In the genomic region with DNA sequence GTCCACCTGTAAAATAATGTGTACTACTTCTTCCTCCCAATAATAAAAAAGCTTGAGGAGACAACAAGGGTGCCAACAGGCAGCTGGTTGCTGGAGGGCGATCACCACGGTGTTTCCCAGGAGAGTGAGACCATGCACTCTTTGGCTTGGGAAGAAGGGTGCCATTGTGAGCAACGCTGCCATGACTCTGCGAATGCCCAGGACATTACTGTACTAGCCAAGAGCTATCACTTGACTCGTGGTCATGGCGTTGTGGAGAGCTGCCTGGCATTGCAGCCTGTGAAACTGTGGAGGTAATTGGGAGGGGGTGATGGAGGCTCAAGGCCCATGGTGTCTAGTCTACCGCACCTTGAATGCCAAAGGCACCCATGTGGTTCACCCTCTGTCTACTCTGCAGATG, we compare ENCODE assay signal across 18 cellular contexts. TPM values are rescaled to one million over a fixed set of nuclear protein-coding genes. Genes with fewer than 3 reads are reported as not detected.
A peak's percentile ranks its signal among the peaks of the same experiment; 100 is the strongest.
DNase-seq lines count a peak whose midpoint lies in the region; ATAC-seq and TF ChIP-seq lines count a peak whose summit lies in the region.
"Had no signal": no experiment of that assay in that cellular context is flagged by ENCODE, and none has a peak within 500 bp of the region (broad histone marks: within the 10 kb centered on the region; RNA-seq: fewer than 3 reads in every experiment).

No MANE protein-coding gene starts in this region.

- intact Hi-C loops in activated CD4-positive, alpha-beta T cell treated with anti-CD3 and anti-CD28 coated beads, Interleukin-2, amount 10 ng/mL, durations not matched to agents 24 days and 14 days (cut with micrococcal nuclease), result no loop called here

- H3K27ac ChIP-seq in layer of hippocampus (ENCODE audit: low read depth, low read length), result peak overlapping the region; percentile 96
- H3K27ac ChIP-seq in suprapubic skin, result peak overlapping the region; percentile 53
- H3K27ac ChIP-seq: 22Rv1, parathyroid adenoma had no signal

- peaks cover 2% of the 10 kb centered on the region for H3K9me3 ChIP-seq in suprapubic skin

- H3K27me3 ChIP-seq in layer of hippocampus (ENCODE audit: control insufficient read depth, insufficient read depth, low read length) (no peaks in the 10 kb centered on the region), suprapubic skin (no peaks in the 10 kb centered on the region)

- H3K27ac Mint-ChIP-seq in activated CD4-positive, alpha-beta T cell treated with anti-CD3 and anti-CD28 coated beads, Interleukin-2, amount 10 ng/mL, durations not matched to agents 24 days and 14 days, result peak overlapping the region; percentile 17
- H3K27ac Mint-ChIP-seq in activated T-helper 17 cell treated with anti-CD3 and anti-CD28 coated beads, Interleukin-2, amount 50 U/mL, for 72 hours, result peak overlapping the region; percentile 38

- 92% methylated on average over 3 of the region's 7 CpGs for WGBS in suprapubic skin

- H3K9me3 Mint-ChIP-seq in activated CD4-positive, alpha-beta T cell treated with anti-CD3 and anti-CD28 coated beads, Interleukin-2, amount 10 ng/mL, durations not matched to agents 24 days and 14 days, result peaks cover 3% of the 10 kb centered on the region
- H3K9me3 Mint-ChIP-seq in activated T-helper 17 cell treated with anti-CD3 and anti-CD28 coated beads, Interleukin-2, amount 50 U/mL, for 72 hours, result no peaks in the 10 kb centered on the region

- no peak for TF ChIP-seq CTCF in suprapubic skin (IDR thresholded peaks at IDR 0.05)

- H3K36me3 ChIP-seq in suprapubic skin, result no peaks in the 10 kb centered on the region

- no peak for ATAC-seq in activated T-helper 17 cell treated with anti-CD3 and anti-CD28 coated beads, Interleukin-2, amount 50 U/mL, for 72 hours (replicated peaks)
- ATAC-seq in GM18870 (IDR thresholded peaks at IDR 0.05; ENCODE audit: unreplicated experiment), result no peak
- ATAC-seq in esophagus mucosa, result no peak
- ATAC-seq: mucosa of descending colon had no signal

- no peak for TF ChIP-seq POLR2A in suprapubic skin (IDR thresholded peaks at IDR 0.05)

- H3K4me3 ChIP-seq in suprapubic skin, result no peak overlapping the region
- H3K4me3 ChIP-seq: mucosa of descending colon had no signal

- peaks cover 19% of the 10 kb centered on the region for H3K4me1 Mint-ChIP-seq in activated CD4-positive, alpha-beta T cell treated with anti-CD3 and anti-CD28 coated beads, Interleukin-2, amount 10 ng/mL, durations not matched to agents 24 days and 14 days
- peaks cover 4% of the 10 kb centered on the region for H3K4me1 Mint-ChIP-seq in activated T-helper 17 cell treated with anti-CD3 and anti-CD28 coated beads, Interleukin-2, amount 50 U/mL, for 72 hours

- no peak overlapping the region for H3K4me3 Mint-ChIP-seq in activated CD4-positive, alpha-beta T cell treated with anti-CD3 and anti-CD28 coated beads, Interleukin-2, amount 10 ng/mL, durations not matched to agents 24 days and 14 days
- H3K4me3 Mint-ChIP-seq in activated T-helper 17 cell treated with anti-CD3 and anti-CD28 coated beads, Interleukin-2, amount 50 U/mL, for 72 hours, result no peak overlapping the region

- H3K36me3 Mint-ChIP-seq in activated CD4-positive, alpha-beta T cell treated with anti-CD3 and anti-CD28 coated beads, Interleukin-2, amount 10 ng/mL, durations not matched to agents 24 days and 14 days (ENCODE audit: low read depth), result peaks cover 3% of the 10 kb centered on the region
- H3K36me3 Mint-ChIP-seq in activated T-helper 17 cell treated with anti-CD3 and anti-CD28 coated beads, Interleukin-2, amount 50 U/mL, for 72 hours (ENCODE audit: low read depth), result no peaks in the 10 kb centered on the region

- no peaks in the 10 kb centered on the region for H3K4me1 ChIP-seq in suprapubic skin
- H3K4me1 ChIP-seq: parathyroid adenoma had no signal

- DNase-seq in activated CD4-positive, alpha-beta T cell treated with anti-CD3 and anti-CD28 coated beads, Interleukin-2, amount 10 ng/mL, durations not matched to agents 24 days and 14 days, result no peak
- no peak for DNase-seq in activated CD4-positive, alpha-beta T cell treated with anti-CD3 and anti-CD28 coated beads for 1 hour
- no peak for DNase-seq in suprapubic skin (ENCODE audit: low spot score in 2 of 2)
- no peak for DNase-seq in activated CD8-positive, alpha-beta memory T cell treated with anti-CD3 and anti-CD28 coated beads for 24 hours
- DNase-seq: activated effector memory CD4-positive, alpha-beta T cell treated with Interleukin-2 at 50 U/mL for 16 hours; mucosa of descending colon; NCI-H146; NCI-H2227 treated with DMSO at 0.1 percent for 48 hours; RPMI8226; small intestine; stimulated activated CD4-positive, alpha-beta T cell treated with anti-CD3 and anti-CD28 coated beads, Interleukin-4, amount 100 ng/mL, for 4 hours had no signal

- TF ChIP-seq EP300 in suprapubic skin (IDR thresholded peaks at IDR 0.05), result no peak

- peaks cover 3% of the 10 kb centered on the region for H3K27me3 Mint-ChIP-seq in activated CD4-positive, alpha-beta T cell treated with anti-CD3 and anti-CD28 coated beads, Interleukin-2, amount 10 ng/mL, durations not matched to agents 24 days and 14 days
- no peaks in the 10 kb centered on the region for H3K27me3 Mint-ChIP-seq in activated T-helper 17 cell treated with anti-CD3 and anti-CD28 coated beads, Interleukin-2, amount 50 U/mL, for 72 hours

RNA-seq across cellular contexts. Expression of gene PRMT2, which starts 14.6 kb away (rescaled TPM):
- total RNA-seq in activated CD4-positive, alpha-beta T cell treated with anti-CD3 and anti-CD28 coated beads, Interleukin-2, amount 10 ng/mL, durations not matched to agents 24 days and 14 days, result 56.7 and 59.4 TPM in 2 replicates
- total RNA-seq in activated T-helper 17 cell treated with anti-CD3 and anti-CD28 coated beads, Interleukin-2, amount 50 U/mL, for 72 hours, result 100 to 1,000 TPM in 1 of 2 donors, 10 to 100 TPM in 1; 88.2 to 108 TPM
- 100 to 1,000 TPM; 102 to 113 (median 107) TPM for total RNA-seq in suprapubic skin
- 71.1 TPM for total RNA-seq in esophagus mucosa

RNA-seq across cellular contexts. Expression of gene S100B, which starts 16.0 kb away (rescaled TPM):
- not detected in 2 replicates for total RNA-seq in activated CD4-positive, alpha-beta T cell treated with anti-CD3 and anti-CD28 coated beads, Interleukin-2, amount 10 ng/mL, durations not matched to agents 24 days and 14 days
- not detected for total RNA-seq in activated T-helper 17 cell treated with anti-CD3 and anti-CD28 coated beads, Interleukin-2, amount 50 U/mL, for 72 hours
- total RNA-seq in suprapubic skin (10 to 100 TPM; 11.4 to 16.5 (median 14.2) TPM), esophagus mucosa (0.64 TPM)
- total RNA-seq: dermis microvascular lymphatic vessel endothelial cell had no signal
